ENCODE assay signal across 2 cellular contexts in the genomic region with DNA sequence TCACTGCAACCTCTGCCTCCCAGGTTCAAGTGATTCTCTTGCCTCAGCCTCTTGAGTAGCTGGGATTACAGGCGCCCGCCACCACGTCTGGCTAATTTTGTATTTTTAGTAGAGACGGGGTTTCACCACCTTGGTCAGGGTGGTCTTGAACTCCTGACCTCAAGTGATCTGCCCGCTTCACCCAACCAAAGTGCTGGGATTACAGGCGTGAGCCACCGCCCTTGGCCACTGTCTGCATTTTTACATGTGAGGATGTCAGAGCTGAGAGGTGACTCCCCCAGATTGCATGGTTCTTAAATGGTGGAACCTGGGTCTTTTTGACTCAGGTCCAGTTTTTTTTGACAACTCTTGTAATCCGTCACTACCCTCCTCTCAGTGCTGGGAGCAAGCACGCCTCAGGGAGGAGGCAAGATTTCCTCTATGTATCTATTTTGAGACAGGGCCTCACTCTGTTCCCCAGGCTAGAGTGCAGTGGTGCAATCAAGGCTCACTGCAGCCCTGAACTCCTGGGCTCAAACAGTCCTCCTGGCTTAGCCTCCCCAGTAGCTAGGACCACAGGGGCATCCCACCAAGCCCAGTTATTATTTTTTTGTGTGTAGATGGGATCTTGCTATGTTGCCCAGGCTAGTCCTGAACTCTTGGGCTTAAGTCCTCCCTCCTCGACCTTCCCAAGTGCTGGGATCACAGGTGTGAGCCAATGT.
TF ChIP-seq lines count a peak whose summit lies in the region.

No MANE protein-coding gene starts in this region.

TF ChIP-seq in SK-N-SH, 30 proteins besides CTCF, POLR2A, EP300 and RAD21 (continued from another document):
- TF ChIP-seq GABPA (IDR thresholded peaks at IDR 0.05; ENCODE audit: low read depth) (no peak), RCOR1 (IDR thresholded peaks at IDR 0.05; ENCODE audit: low read length) (no peak), GATA2 (CRISPR knock-in tag; IDR thresholded peaks at IDR 0.05) (no peak), RXRA (IDR thresholded peaks at IDR 0.05; ENCODE audit: borderline replicate concordance, low read depth) (no peak), MAX (IDR thresholded peaks at IDR 0.05; ENCODE audit: low read depth) (no peak), MXI1 (IDR thresholded peaks at IDR 0.05; ENCODE audit: low read depth, low read length) (no peak), IRF3 (IDR thresholded peaks at IDR 0.05; ENCODE audit: low read depth, low read length) (no peak), USF1 (IDR thresholded peaks at IDR 0.05; ENCODE audit: borderline replicate concordance, low read depth) (no peak), JUND (IDR thresholded peaks at IDR 0.05) (no peak), YY1 (IDR thresholded peaks at IDR 0.05; ENCODE audit: low read depth) (no peak), FOXJ3 (CRISPR knock-in tag; IDR thresholded peaks at IDR 0.05) (no peak; the same call in 1 of the 2 replicates), TEAD4 (IDR thresholded peaks at IDR 0.05; ENCODE audit: borderline replicate concordance, insufficient read depth) (no peak), FOSL2 (IDR thresholded peaks at IDR 0.05; ENCODE audit: borderline replicate concordance, low read depth) (no peak), FOXM1 (IDR thresholded peaks at IDR 0.05; ENCODE audit: low read depth) (no peak), REST (IDR thresholded peaks at IDR 0.05; ENCODE audit: low read depth, low read length) (no peak), MEF2A (IDR thresholded peaks at IDR 0.05; ENCODE audit: borderline replicate concordance, low read depth) (no peak)
- TF ChIP-seq, protein P1, sequence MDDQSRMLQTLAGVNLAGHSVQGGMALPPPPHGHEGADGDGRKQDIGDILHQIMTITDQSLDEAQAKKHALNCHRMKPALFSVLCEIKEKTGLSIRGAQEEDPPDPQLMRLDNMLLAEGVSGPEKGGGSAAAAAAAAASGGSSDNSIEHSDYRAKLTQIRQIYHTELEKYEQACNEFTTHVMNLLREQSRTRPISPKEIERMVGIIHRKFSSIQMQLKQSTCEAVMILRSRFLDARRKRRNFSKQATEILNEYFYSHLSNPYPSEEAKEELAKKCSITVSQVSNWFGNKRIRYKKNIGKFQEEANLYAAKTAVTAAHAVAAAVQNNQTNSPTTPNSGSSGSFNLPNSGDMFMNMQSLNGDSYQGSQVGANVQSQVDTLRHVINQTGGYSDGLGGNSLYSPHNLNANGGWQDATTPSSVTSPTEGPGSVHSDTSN (IDR thresholded peaks at IDR 0.05): no peak

TF ChIP-seq in SK-N-SH treated with all-trans-retinoic acid at 6 μM for 48 hours, 23 proteins besides CTCF, POLR2A, EP300 and RAD21 (continued from another document):
- TF ChIP-seq, protein P2, sequence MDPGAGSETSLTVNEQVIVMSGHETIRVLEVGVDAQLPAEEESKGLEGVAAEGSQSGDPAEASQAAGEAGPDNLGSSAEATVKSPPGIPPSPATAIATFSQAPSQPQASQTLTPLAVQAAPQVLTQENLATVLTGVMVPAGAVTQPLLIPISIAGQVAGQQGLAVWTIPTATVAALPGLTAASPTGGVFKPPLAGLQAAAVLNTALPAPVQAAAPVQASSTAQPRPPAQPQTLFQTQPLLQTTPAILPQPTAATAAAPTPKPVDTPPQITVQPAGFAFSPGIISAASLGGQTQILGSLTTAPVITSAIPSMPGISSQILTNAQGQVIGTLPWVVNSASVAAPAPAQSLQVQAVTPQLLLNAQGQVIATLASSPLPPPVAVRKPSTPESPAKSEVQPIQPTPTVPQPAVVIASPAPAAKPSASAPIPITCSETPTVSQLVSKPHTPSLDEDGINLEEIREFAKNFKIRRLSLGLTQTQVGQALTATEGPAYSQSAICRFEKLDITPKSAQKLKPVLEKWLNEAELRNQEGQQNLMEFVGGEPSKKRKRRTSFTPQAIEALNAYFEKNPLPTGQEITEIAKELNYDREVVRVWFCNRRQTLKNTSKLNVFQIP (CRISPR knock-in tag; IDR thresholded peaks at IDR 0.05; ENCODE audit: borderline replicate concordance, low read depth): no peak
- no peak for TF ChIP-seq ZFP3 (CRISPR knock-in tag; IDR thresholded peaks at IDR 0.05)
- no peak for TF ChIP-seq RARB (CRISPR knock-in tag; IDR thresholded peaks at IDR 0.05)
- no peak for TF ChIP-seq ZC3H10 (CRISPR knock-in tag; IDR thresholded peaks at IDR 0.05)
- TF ChIP-seq BACH2 (CRISPR knock-in tag; IDR thresholded peaks at IDR 0.05; ENCODE audit: borderline replicate concordance): no peak
- no peak for TF ChIP-seq CREB5 (CRISPR knock-in tag; IDR thresholded peaks at IDR 0.05; ENCODE audit: low read depth)
- no peak for TF ChIP-seq GLIS3 (CRISPR knock-in tag; IDR thresholded peaks at IDR 0.05)
- no peak for TF ChIP-seq ZFP30 (CRISPR knock-in tag; IDR thresholded peaks at IDR 0.05)
- TF ChIP-seq TOX (CRISPR knock-in tag; IDR thresholded peaks at IDR 0.05; ENCODE audit: borderline replicate concordance): no peak
- TF ChIP-seq, protein P3, sequence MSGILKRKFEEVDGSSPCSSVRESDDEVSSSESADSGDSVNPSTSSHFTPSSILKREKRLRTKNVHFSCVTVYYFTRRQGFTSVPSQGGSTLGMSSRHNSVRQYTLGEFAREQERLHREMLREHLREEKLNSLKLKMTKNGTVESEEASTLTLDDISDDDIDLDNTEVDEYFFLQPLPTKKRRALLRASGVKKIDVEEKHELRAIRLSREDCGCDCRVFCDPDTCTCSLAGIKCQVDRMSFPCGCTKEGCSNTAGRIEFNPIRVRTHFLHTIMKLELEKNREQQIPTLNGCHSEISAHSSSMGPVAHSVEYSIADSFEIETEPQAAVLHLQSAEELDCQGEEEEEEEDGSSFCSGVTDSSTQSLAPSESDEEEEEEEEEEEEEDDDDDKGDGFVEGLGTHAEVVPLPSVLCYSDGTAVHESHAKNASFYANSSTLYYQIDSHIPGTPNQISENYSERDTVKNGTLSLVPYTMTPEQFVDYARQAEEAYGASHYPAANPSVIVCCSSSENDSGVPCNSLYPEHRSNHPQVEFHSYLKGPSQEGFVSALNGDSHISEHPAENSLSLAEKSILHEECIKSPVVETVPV (CRISPR knock-in tag; IDR thresholded peaks at IDR 0.05): no peak
- TF ChIP-seq, protein P4, sequence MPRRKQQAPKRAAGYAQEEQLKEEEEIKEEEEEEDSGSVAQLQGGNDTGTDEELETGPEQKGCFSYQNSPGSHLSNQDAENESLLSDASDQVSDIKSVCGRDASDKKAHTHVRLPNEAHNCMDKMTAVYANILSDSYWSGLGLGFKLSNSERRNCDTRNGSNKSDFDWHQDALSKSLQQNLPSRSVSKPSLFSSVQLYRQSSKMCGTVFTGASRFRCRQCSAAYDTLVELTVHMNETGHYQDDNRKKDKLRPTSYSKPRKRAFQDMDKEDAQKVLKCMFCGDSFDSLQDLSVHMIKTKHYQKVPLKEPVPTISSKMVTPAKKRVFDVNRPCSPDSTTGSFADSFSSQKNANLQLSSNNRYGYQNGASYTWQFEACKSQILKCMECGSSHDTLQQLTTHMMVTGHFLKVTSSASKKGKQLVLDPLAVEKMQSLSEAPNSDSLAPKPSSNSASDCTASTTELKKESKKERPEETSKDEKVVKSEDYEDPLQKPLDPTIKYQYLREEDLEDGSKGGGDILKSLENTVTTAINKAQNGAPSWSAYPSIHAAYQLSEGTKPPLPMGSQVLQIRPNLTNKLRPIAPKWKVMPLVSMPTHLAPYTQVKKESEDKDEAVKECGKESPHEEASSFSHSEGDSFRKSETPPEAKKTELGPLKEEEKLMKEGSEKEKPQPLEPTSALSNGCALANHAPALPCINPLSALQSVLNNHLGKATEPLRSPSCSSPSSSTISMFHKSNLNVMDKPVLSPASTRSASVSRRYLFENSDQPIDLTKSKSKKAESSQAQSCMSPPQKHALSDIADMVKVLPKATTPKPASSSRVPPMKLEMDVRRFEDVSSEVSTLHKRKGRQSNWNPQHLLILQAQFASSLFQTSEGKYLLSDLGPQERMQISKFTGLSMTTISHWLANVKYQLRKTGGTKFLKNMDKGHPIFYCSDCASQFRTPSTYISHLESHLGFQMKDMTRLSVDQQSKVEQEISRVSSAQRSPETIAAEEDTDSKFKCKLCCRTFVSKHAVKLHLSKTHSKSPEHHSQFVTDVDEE (CRISPR knock-in tag; IDR thresholded peaks at IDR 0.05): no peak
- no peak for TF ChIP-seq ARNTL (CRISPR knock-in tag; IDR thresholded peaks at IDR 0.05; ENCODE audit: borderline replicate concordance, low read depth)
- TF ChIP-seq PATZ1 (CRISPR knock-in tag; IDR thresholded peaks at IDR 0.05; ENCODE audit: borderline replicate concordance): no peak
- no peak for TF ChIP-seq OSR1 (CRISPR knock-in tag; IDR thresholded peaks at IDR 0.05)
- TF ChIP-seq ZNF8 (CRISPR knock-in tag; IDR thresholded peaks at IDR 0.05): no peak
